In the genomic region with DNA sequence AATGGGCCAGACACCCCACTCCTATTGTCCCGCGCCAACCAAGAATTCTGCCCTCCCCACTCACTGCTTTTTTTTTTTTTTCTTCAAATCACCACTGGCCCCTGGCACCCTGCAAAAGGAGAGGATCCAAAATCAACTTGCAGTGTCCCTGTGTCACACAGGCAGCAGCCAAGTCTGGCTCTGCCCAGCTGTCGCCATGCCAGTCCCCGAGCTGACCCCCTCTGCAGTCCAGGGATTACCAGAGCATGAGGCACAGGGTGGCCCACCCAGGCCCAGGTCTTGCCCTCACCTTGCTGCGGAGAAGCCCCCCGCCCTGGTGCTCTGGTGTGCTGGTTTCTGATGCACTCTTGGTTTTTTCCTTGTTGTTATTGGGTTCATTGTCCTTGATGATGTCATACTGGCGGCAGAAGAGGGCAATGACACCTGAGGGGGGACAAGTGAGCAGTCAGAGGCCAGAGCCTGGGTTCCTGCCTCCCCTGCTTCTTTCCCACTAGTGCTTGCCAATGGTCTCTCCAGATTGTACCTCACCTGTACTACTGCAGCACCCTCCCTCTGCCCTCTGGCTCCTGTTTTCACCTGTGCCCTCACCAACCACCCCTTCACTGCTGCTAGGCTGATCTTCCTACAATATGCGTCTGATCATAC, we compare ENCODE assay signal across 22 cellular contexts. TPM values are rescaled to one million over a fixed set of nuclear protein-coding genes. Genes with fewer than 3 reads are reported as not detected.
"Had no signal": no experiment of that assay in that cellular context is flagged by ENCODE, and none has a peak within 500 bp of the region (broad histone marks: within the 10 kb centered on the region; RNA-seq: fewer than 3 reads in every experiment).

No MANE protein-coding gene starts in this region.

- DNase-seq: activated CD4-positive, alpha-beta T cell treated with anti-CD3 and anti-CD28 coated beads, Interleukin-2, amount 10 ng/mL, durations not matched to agents 24 days and 14 days; activated T-cell treated with anti-CD3 and anti-CD28 coated beads for 4 hours; amniotic stem cell; effector CD4-positive, alpha-beta T cell; hypothalamus; kidney glomerular epithelial cell; stimulated activated CD4-positive, alpha-beta T cell treated with anti-CD3 and anti-CD28 coated beads, Interleukin-4, amount 100 ng/mL, for 1 hour; stimulated activated CD8-positive, alpha-beta memory T cell treated with anti-CD3 and anti-CD28 coated beads, Interleukin-4, amount 100 ng/mL, for 48 hours had no signal

- H3K27me3 ChIP-seq: breast epithelium, gastroesophageal sphincter had no signal

- H3K4me1 Mint-ChIP-seq: activated CD4-positive, alpha-beta T cell treated with anti-CD3 and anti-CD28 coated beads, Interleukin-2, amount 10 ng/mL, durations not matched to agents 24 days and 14 days; memory B cell had no signal

- H3K27ac ChIP-seq: breast epithelium had no signal

- H3K9me3 ChIP-seq: breast epithelium, gastroesophageal sphincter had no signal

- H3K4me1 ChIP-seq: breast epithelium had no signal

- H3K27ac Mint-ChIP-seq: activated CD4-positive, alpha-beta T cell treated with anti-CD3 and anti-CD28 coated beads, Interleukin-2, amount 10 ng/mL, durations not matched to agents 24 days and 14 days; activated naive CD4-positive, alpha-beta T cell treated with anti-CD3 and anti-CD28 coated beads, Interleukin-2, amount 50 U/mL, for 24 hours; activated T-helper 2 cell treated with anti-CD3 and anti-CD28 coated beads, Interferon-gamma antibody, Interleukin-2, Interleukin-4, amounts not matched to agents 10 μg/mL and 5 μg/mL and 100 μg/mL, durations not matched to agents 14 hours and 24 hours and 36 hours; memory B cell; stimulated activated naive CD8-positive, alpha-beta T cell treated with anti-CD3 and anti-CD28 coated beads, Interleukin-15, Interleukin-2, amounts not matched to agents 100 ng/mL and 50 ng/mL, for 24 hours; WTC11 had no signal

- H3K9me3 Mint-ChIP-seq: activated CD4-positive, alpha-beta T cell treated with anti-CD3 and anti-CD28 coated beads, Interleukin-2, amount 10 ng/mL, durations not matched to agents 24 days and 14 days; activated naive CD4-positive, alpha-beta T cell treated with anti-CD3 and anti-CD28 coated beads, Interleukin-2, amount 50 U/mL, for 24 hours; activated T-helper 2 cell treated with anti-CD3 and anti-CD28 coated beads, Interferon-gamma antibody, Interleukin-2, Interleukin-4, amounts not matched to agents 10 μg/mL and 5 μg/mL and 100 μg/mL, durations not matched to agents 14 hours and 24 hours and 36 hours; memory B cell; nephron; stimulated activated naive CD8-positive, alpha-beta T cell treated with anti-CD3 and anti-CD28 coated beads, Interleukin-15, Interleukin-2, amounts not matched to agents 100 ng/mL and 50 ng/mL, for 24 hours; WTC11 had no signal

- H3K36me3 ChIP-seq: breast epithelium had no signal

- ATAC-seq: gastroesophageal sphincter, SK-N-SH treated with all-trans-retinoic acid at 6 μM for 48 hours, WTC11 had no signal

- H3K4me3 ChIP-seq: breast epithelium, gastroesophageal sphincter had no signal

- H3K4me3 Mint-ChIP-seq: activated CD4-positive, alpha-beta T cell treated with anti-CD3 and anti-CD28 coated beads, Interleukin-2, amount 10 ng/mL, durations not matched to agents 24 days and 14 days; activated naive CD4-positive, alpha-beta T cell treated with anti-CD3 and anti-CD28 coated beads, Interleukin-2, amount 50 U/mL, for 24 hours; memory B cell; stimulated activated naive CD8-positive, alpha-beta T cell treated with anti-CD3 and anti-CD28 coated beads, Interleukin-15, Interleukin-2, amounts not matched to agents 100 ng/mL and 50 ng/mL, for 24 hours; WTC11 had no signal

RNA-seq across cellular contexts. Expression of gene FNDC5, which starts 6.2 kb away (rescaled TPM):
- total RNA-seq: activated CD4-positive, alpha-beta T cell treated with anti-CD3 and anti-CD28 coated beads, Interleukin-2, amount 10 ng/mL, durations not matched to agents 24 days and 14 days; activated CD8-positive, alpha-beta memory T cell treated with anti-CD3 and anti-CD28 coated beads for 36 hours; activated T-helper 2 cell treated with anti-CD3 and anti-CD28 coated beads, Interferon-gamma antibody, Interleukin-2, Interleukin-4, amounts not matched to agents 10 μg/mL and 5 μg/mL and 100 μg/mL, durations not matched to agents 14 hours and 24 hours and 36 hours; T-helper 1 cell treated with Interleukin-12 subunit alpha and Interleukin-12 subunit beta and Interleukin-4 antibody, amounts not matched to agents 30 ng/mL and 1 ng/mL, for 36 hours had no signal

RNA-seq across cellular contexts. Expression of gene HPCA, which starts 21.8 kb away (rescaled TPM):
- total RNA-seq: activated CD4-positive, alpha-beta T cell treated with anti-CD3 and anti-CD28 coated beads, Interleukin-2, amount 10 ng/mL, durations not matched to agents 24 days and 14 days; activated CD8-positive, alpha-beta memory T cell treated with anti-CD3 and anti-CD28 coated beads for 36 hours; chondrocyte; osteoblast; T-helper 1 cell treated with Interleukin-12 subunit alpha and Interleukin-12 subunit beta and Interleukin-4 antibody, amounts not matched to agents 30 ng/mL and 1 ng/mL, for 36 hours; urinary bladder had no signal
